ENCODE assay signal across 1 cellular context in the genomic region with DNA sequence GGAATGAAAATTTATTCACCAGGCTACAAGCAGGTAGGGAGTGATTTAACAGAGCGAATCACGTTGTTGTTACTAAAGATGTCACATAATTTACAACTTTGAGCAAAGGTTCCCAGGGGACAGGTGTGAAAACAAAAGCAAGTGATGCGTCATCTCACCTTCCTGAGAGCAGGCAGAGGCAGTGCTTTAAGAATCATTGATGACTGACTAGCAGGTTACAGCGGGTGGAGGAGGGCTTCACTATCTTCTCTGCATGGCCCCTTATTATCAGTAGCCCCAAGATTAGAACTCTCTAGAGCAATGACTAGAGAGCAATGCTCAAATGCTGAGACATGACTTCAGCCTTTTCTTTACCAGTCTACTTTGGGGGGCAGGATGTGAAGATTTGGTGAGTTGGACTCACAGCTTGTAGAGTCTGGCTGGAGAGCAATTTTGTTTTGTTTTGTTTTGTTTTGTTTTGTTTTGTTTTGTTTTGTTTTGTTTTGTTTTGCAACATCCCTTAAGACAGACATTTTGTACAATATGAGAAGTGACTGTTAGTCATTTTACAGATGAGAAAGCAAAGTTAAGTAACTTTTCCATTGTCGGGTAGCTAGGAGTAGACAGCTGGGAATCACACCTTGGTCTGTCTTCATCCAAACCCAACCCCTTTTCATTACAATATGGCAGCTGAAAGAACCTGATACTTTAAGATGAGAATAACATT.
TF ChIP-seq lines count a peak whose summit lies in the region.

No MANE protein-coding gene starts in this region.

TF ChIP-seq in GM23338, 12 proteins besides CTCF, POLR2A, EP300 and RAD21 (continued from another document):
- TF ChIP-seq, protein P1, sequence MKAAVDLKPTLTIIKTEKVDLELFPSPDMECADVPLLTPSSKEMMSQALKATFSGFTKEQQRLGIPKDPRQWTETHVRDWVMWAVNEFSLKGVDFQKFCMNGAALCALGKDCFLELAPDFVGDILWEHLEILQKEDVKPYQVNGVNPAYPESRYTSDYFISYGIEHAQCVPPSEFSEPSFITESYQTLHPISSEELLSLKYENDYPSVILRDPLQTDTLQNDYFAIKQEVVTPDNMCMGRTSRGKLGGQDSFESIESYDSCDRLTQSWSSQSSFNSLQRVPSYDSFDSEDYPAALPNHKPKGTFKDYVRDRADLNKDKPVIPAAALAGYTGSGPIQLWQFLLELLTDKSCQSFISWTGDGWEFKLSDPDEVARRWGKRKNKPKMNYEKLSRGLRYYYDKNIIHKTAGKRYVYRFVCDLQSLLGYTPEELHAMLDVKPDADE (IDR thresholded peaks at IDR 0.05): no peak
- no peak for TF ChIP-seq ZNF331 (CRISPR knock-in tag; IDR thresholded peaks at IDR 0.05; ENCODE audit: low read depth)
- no peak for TF ChIP-seq NANOG (IDR thresholded peaks at IDR 0.05; ENCODE audit: borderline replicate concordance)
- TF ChIP-seq ZNF114 (CRISPR knock-in tag; IDR thresholded peaks at IDR 0.05): no peak
- no peak for TF ChIP-seq JUNB (IDR thresholded peaks at IDR 0.05; ENCODE audit: unreplicated experiment)
- TF ChIP-seq, protein P2, sequence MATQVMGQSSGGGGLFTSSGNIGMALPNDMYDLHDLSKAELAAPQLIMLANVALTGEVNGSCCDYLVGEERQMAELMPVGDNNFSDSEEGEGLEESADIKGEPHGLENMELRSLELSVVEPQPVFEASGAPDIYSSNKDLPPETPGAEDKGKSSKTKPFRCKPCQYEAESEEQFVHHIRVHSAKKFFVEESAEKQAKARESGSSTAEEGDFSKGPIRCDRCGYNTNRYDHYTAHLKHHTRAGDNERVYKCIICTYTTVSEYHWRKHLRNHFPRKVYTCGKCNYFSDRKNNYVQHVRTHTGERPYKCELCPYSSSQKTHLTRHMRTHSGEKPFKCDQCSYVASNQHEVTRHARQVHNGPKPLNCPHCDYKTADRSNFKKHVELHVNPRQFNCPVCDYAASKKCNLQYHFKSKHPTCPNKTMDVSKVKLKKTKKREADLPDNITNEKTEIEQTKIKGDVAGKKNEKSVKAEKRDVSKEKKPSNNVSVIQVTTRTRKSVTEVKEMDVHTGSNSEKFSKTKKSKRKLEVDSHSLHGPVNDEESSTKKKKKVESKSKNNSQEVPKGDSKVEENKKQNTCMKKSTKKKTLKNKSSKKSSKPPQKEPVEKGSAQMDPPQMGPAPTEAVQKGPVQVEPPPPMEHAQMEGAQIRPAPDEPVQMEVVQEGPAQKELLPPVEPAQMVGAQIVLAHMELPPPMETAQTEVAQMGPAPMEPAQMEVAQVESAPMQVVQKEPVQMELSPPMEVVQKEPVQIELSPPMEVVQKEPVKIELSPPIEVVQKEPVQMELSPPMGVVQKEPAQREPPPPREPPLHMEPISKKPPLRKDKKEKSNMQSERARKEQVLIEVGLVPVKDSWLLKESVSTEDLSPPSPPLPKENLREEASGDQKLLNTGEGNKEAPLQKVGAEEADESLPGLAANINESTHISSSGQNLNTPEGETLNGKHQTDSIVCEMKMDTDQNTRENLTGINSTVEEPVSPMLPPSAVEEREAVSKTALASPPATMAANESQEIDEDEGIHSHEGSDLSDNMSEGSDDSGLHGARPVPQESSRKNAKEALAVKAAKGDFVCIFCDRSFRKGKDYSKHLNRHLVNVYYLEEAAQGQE (IDR thresholded peaks at IDR 0.05; ENCODE audit: unreplicated experiment): no peak
- TF ChIP-seq STAT1 (IDR thresholded peaks at IDR 0.05; ENCODE audit: unreplicated experiment): no peak
- no peak for TF ChIP-seq EZH2phosphoT487 (IDR thresholded peaks at IDR 0.05; ENCODE audit: unreplicated experiment)
